8 cellular contexts compared by ENCODE assay signal in genomic region chr20:38649275-38649891, GRCh38. TPM values are rescaled to one million over a fixed set of nuclear protein-coding genes. Genes with fewer than 3 reads are reported as not detected.
DNase-seq lines count a peak whose midpoint lies in the region; ATAC-seq and TF ChIP-seq lines count a peak whose summit lies in the region.

No MANE protein-coding gene starts in this region.

- no peaks in the 10 kb centered on the region for H3K79me2 ChIP-seq in GM23338 (replicated peaks; ENCODE audit: insufficient read depth)
- H3K79me2 ChIP-seq in OCI-LY3 (ENCODE audit: low read length), result no peaks in the 10 kb centered on the region

- peaks cover 7% of the 10 kb centered on the region; the same call in 2 of the 3 replicates for H3K4me1 Mint-ChIP-seq in GM23338

- 0 out of 3 replicates have a peak, but pooled peaks cover 3% of the 10 kb centered on the region for H3K9me3 Mint-ChIP-seq in GM23338

- H3K27ac ChIP-seq in GM23338 (ENCODE audit: low read depth) (no peak overlapping the region), OCI-LY3 (ENCODE audit: low read length) (no peak overlapping the region)

- H3F3A ChIP-seq in GM23338 (replicated peaks; ENCODE audit: low read depth), result no peaks in the 10 kb centered on the region

- no peak overlapping the region for H3K27ac Mint-ChIP-seq in GM23338

- ATAC-seq in GM23338 (peak; percentile 86), HG03108 (IDR thresholded peaks at IDR 0.05; ENCODE audit: unreplicated experiment) (no peak), GM19035 (IDR thresholded peaks at IDR 0.05; ENCODE audit: unreplicated experiment) (no peak), HG02840 (IDR thresholded peaks at IDR 0.05; ENCODE audit: low FRiP score, unreplicated experiment) (no peak)

- peaks cover 13% of the 10 kb centered on the region for H3K9me2 ChIP-seq in GM23338 (ENCODE audit: insufficient read depth)

- no peaks in the 10 kb centered on the region for H3K36me3 ChIP-seq in GM23338 (ENCODE audit: insufficient read depth)
- no peaks in the 10 kb centered on the region for H3K36me3 ChIP-seq in OCI-LY3 (replicated peaks; ENCODE audit: low read depth, low read length)

- TF ChIP-seq CTCF in AG09309 (IDR thresholded peaks at IDR 0.05; ENCODE audit: control insufficient read depth, insufficient read depth, low read depth, low read length, missing control alignments), result peak; percentile 64
- peak; percentile 52 to 85 for TF ChIP-seq CTCF in GM23338 (conservative IDR thresholded peaks at IDR 0.05; ENCODE audit: low read depth in 2 of 2)
- peak; percentile 88 for TF ChIP-seq CTCF in OCI-LY3 (IDR thresholded peaks at IDR 0.05; ENCODE audit: low read depth, low read length)
- peak; percentile 48 for TF ChIP-seq CTCF in fibroblast of mammary gland (conservative IDR thresholded peaks at IDR 0.05; ENCODE audit: control insufficient read depth, insufficient read depth, low read depth, low read length)

- no peak overlapping the region; the same call in 1 of the 2 replicates for H2AFZ ChIP-seq in GM23338
- H2AFZ ChIP-seq in OCI-LY3 (ENCODE audit: low read depth, low read length), result no peak overlapping the region

- H3K9ac ChIP-seq in OCI-LY3 (ENCODE audit: low read length), result no peak overlapping the region

- no peak overlapping the region for H3K4me3 Mint-ChIP-seq in GM23338

- H3K9me3 ChIP-seq in OCI-LY3 (ENCODE audit: insufficient read depth, low read length), result no peaks in the 10 kb centered on the region

- no peak overlapping the region for H3K4me3 ChIP-seq in AG09309 (ENCODE audit: control insufficient read depth, low read depth, low read length)
- H3K4me3 ChIP-seq in GM23338, result no peak overlapping the region
- H3K4me3 ChIP-seq in OCI-LY3 (ENCODE audit: low read length), result no peak overlapping the region
- no peak overlapping the region for H3K4me3 ChIP-seq in fibroblast of mammary gland (ENCODE audit: control insufficient read depth, low read depth, low read length)

- H3K4me1 ChIP-seq in GM23338 (ENCODE audit: insufficient read depth) (0 out of 2 replicates have a peak, but pooled peaks cover 5% of the 10 kb centered on the region), OCI-LY3 (ENCODE audit: low read length) (peaks cover 19% of the 10 kb centered on the region)

- H3K4me2 ChIP-seq in GM23338 (no peak overlapping the region; the same call in 1 of the 2 replicates), OCI-LY3 (ENCODE audit: low read length) (no peak overlapping the region)

- H3K36me3 Mint-ChIP-seq in GM23338 (ENCODE audit: low read depth), result no peaks in the 10 kb centered on the region

- no peak for DNase-seq in AG09309 (ENCODE audit: low read depth)
- peak; percentile 78 for DNase-seq in GM23338 (ENCODE audit: low spot score)
- DNase-seq in fibroblast of mammary gland (ENCODE audit: low read depth), result peak; percentile 25
- no peak for DNase-seq in stimulated activated CD4-positive, alpha-beta T cell treated with anti-CD3 and anti-CD28 coated beads, Interleukin-4, amount 100 ng/mL, for 1 hour

- peaks cover 61% of the 10 kb centered on the region for H3K27me3 ChIP-seq in GM23338 (ENCODE audit: insufficient read depth)
- H3K27me3 ChIP-seq in OCI-LY3 (ENCODE audit: low read depth, low read length), result peaks cover 47% of the 10 kb centered on the region

- 0 out of 2 replicates have a peak, but pooled peaks cover 2% of the 10 kb centered on the region for H4K20me1 ChIP-seq in GM23338 (replicated peaks; ENCODE audit: insufficient read depth)
- no peaks in the 10 kb centered on the region for H4K20me1 ChIP-seq in OCI-LY3 (ENCODE audit: insufficient read depth, low read length)

- H3K27me3 Mint-ChIP-seq in GM23338 (ENCODE audit: insufficient read depth, low read depth, poor library complexity), result peaks cover 41% of the 10 kb centered on the region

TF ChIP-seq in GM23338, 12 proteins besides CTCF, POLR2A, EP300 and RAD21:
- no peak for TF ChIP-seq NANOG (IDR thresholded peaks at IDR 0.05; ENCODE audit: borderline replicate concordance)
- no peak for TF ChIP-seq STAT1 (IDR thresholded peaks at IDR 0.05; ENCODE audit: unreplicated experiment)

RNA-seq across cellular contexts. Expression of gene ARHGAP40, which starts 47.8 kb away (rescaled TPM):
- 0.21 and 1.5 TPM in 2 replicates for total RNA-seq in GM23338 (2014; rRNA removed; shearing (Covaris generic))
- polyA plus RNA-seq in GM23338 (2016; fragmentation: Nextera tagmentation; extraction: Ambion mirVana), result 0.30 TPM in 1 of 2 replicates, not detected in the other

Comparison
In these comparisons a context has a peak if more than half of its experiments do, and no peak if none do; other contexts are left out.
1. DNase-seq: peak in GM23338 (single experiment) and fibroblast of mammary gland (single experiment); none in AG09309 (single experiment) and stimulated activated CD4-positive, alpha-beta T cell treated with anti-CD3 and anti-CD28 coated beads, Interleukin-4, amount 100 ng/mL, for 1 hour (single experiment).
2. Peak in every context shown above with its lines, with median percentiles within 50 percentile points of each other: CTCF ChIP-seq.